ENCODE assay signal across 8 cellular contexts in genomic region chr10:6204341-6205191, GRCh38. TPM values are rescaled to one million over a fixed set of nuclear protein-coding genes. Genes with fewer than 3 reads are reported as not detected.
DNase-seq lines count a peak whose midpoint lies in the region; ATAC-seq and TF ChIP-seq lines count a peak whose summit lies in the region.

No MANE protein-coding gene starts in this region.

- no peak for ATAC-seq in HG03378 (IDR thresholded peaks at IDR 0.05; ENCODE audit: unreplicated experiment)

- H3K9me3 ChIP-seq in suprapubic skin, result no peaks in the 10 kb centered on the region

- H3K36me3 ChIP-seq in suprapubic skin, result no peaks in the 10 kb centered on the region

- intact Hi-C loops in lower leg skin (cut with DNase I; ENCODE audit: low total_unique reads), result loop anchor here (5.0 to 10.0 kb wide), 2 partner anchors 90 to 198 kb away; no protein-coding TSS in a partner anchor

- peaks cover 47% of the 10 kb centered on the region for H3K4me1 ChIP-seq in suprapubic skin

- H3K4me3 ChIP-seq in lower leg skin (ENCODE audit: low read depth, poor library complexity, severe bottlenecking) (peak overlapping the region; percentile 58), suprapubic skin (peak overlapping the region; percentile 84)

- DNase-seq in GM04504 (ENCODE audit: low read depth) (peak; percentile 60), NCI-H526 treated with DMSO at 0.1 percent for 48 hours (lab: John Stamatoyannopoulos, UW) (peak; percentile 38), dedifferentiated amniotic fluid mesenchymal stem cell (ENCODE audit: extremely low spot score) (peak; percentile 40), lower leg skin (ENCODE audit: low spot score in 2 of 2) (no peak), suprapubic skin (ENCODE audit: low spot score in 2 of 2) (no peak), NCI-H146 treated with DMSO at 0.1 percent for 48 hours (lab: John Stamatoyannopoulos, UW; ENCODE audit: unreplicated experiment) (no peak), NCI-H748 treated with DMSO at 0.1 percent for 48 hours (lab: John Stamatoyannopoulos, UW) (no peak)

- 16 to 20% methylated on average over 16 to 24 of the region's 24 CpGs for WGBS in lower leg skin, 2 donors
- WGBS in suprapubic skin, result 45% methylated on average over 8 of the region's 24 CpGs

- TF ChIP-seq EP300 in suprapubic skin (IDR thresholded peaks at IDR 0.05), result no peak

- H3K27me3 ChIP-seq in suprapubic skin, result no peaks in the 10 kb centered on the region

- no peak for TF ChIP-seq CTCF in lower leg skin (IDR thresholded peaks at IDR 0.05)
- no peak for TF ChIP-seq CTCF in suprapubic skin (IDR thresholded peaks at IDR 0.05)

- TF ChIP-seq POLR2A in lower leg skin (IDR thresholded peaks at IDR 0.05) (no peak), suprapubic skin (IDR thresholded peaks at IDR 0.05) (no peak)

- peak overlapping the region; percentile 95 for H3K27ac ChIP-seq in suprapubic skin

RNA-seq across cellular contexts. Expression of gene PFKFB3, which starts 1.8 kb away (rescaled TPM):
- total RNA-seq in lower leg skin (10 to 100 TPM; 56.4 to 77.4 (median 69.2) TPM), suprapubic skin (100 to 1,000 TPM in 1 of 4 donors, 10 to 100 TPM in 3; 40.1 to 115 (median 52.2) TPM)

Comparison
In these comparisons a context has a peak if more than half of its experiments do, and no peak if none do; other contexts are left out.
1. DNase-seq: peak in GM04504 (single experiment), NCI-H526 treated with DMSO at 0.1 percent for 48 hours (single experiment) and dedifferentiated amniotic fluid mesenchymal stem cell (single experiment); none in lower leg skin (0 of 2), suprapubic skin (0 of 2), NCI-H146 treated with DMSO at 0.1 percent for 48 hours (single experiment) and NCI-H748 treated with DMSO at 0.1 percent for 48 hours (single experiment).